ENCODE assay signal across 1 cellular context in the genomic region with DNA sequence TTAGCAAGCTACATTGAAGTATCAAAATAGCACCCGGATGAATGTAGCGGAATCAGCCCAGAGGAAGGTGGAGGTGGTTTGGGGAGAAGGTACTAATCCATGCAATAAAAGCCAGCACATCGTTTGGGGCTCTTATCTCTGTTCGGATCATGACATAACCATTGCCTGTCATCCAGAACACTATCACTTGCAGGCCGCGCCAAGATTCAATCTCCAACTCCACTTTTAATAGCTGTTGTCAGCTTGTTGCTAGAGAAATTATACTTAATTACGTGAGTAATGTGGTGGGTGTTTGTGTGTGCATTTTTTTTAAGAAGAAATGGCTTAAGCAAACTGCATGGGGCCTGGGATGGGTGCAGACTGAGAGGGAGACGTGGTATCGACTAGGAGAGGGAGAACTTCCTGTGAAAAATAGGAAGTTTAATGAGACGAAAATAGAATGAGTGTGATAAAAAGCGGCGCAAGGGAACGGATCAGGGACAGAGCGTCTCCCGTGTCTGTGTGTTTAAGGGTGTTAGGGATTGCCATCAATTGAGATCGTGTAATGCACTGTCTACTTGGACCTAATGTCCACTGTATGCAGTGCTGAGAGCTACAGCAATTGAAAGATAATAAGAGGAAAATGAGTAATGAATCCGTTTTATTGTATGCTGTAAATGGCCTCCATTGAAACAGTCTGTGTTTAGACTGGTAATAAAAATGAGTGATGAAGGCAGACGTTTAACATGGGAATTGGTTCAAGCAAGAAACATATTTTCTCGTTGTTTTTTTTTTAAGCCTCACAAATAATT.
TF ChIP-seq lines count a peak whose summit lies in the region.

No MANE protein-coding gene starts in this region.

TF ChIP-seq in HEK293, 187 proteins besides CTCF, POLR2A, EP300 and RAD21 (continued from another document and continues in another):
- TF ChIP-seq, protein P1, sequence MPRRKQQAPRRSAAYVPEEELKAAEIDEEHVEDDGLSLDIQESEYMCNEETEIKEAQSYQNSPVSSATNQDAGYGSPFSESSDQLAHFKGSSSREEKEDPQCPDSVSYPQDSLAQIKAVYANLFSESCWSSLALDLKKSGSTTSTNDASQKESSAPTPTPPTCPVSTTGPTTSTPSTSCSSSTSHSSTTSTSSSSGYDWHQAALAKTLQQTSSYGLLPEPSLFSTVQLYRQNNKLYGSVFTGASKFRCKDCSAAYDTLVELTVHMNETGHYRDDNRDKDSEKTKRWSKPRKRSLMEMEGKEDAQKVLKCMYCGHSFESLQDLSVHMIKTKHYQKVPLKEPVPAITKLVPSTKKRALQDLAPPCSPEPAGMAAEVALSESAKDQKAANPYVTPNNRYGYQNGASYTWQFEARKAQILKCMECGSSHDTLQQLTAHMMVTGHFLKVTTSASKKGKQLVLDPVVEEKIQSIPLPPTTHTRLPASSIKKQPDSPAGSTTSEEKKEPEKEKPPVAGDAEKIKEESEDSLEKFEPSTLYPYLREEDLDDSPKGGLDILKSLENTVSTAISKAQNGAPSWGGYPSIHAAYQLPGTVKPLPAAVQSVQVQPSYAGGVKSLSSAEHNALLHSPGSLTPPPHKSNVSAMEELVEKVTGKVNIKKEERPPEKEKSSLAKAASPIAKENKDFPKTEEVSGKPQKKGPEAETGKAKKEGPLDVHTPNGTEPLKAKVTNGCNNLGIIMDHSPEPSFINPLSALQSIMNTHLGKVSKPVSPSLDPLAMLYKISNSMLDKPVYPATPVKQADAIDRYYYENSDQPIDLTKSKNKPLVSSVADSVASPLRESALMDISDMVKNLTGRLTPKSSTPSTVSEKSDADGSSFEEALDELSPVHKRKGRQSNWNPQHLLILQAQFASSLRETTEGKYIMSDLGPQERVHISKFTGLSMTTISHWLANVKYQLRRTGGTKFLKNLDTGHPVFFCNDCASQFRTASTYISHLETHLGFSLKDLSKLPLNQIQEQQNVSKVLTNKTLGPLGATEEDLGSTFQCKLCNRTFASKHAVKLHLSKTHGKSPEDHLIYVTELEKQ (tag by site-specific recombination; IDR thresholded peaks at IDR 0.05; ENCODE audit: borderline replicate concordance) = peak; percentile 66; the same call in 1 of the 2 replicates
- TF ChIP-seq, protein P2, sequence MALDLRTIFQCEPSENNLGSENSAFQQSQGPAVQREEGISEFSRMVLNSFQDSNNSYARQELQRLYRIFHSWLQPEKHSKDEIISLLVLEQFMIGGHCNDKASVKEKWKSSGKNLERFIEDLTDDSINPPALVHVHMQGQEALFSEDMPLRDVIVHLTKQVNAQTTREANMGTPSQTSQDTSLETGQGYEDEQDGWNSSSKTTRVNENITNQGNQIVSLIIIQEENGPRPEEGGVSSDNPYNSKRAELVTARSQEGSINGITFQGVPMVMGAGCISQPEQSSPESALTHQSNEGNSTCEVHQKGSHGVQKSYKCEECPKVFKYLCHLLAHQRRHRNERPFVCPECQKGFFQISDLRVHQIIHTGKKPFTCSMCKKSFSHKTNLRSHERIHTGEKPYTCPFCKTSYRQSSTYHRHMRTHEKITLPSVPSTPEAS (tag by site-specific recombination; IDR thresholded peaks at IDR 0.05) = peak; percentile 42
- no peak for TF ChIP-seq ZNF426 (tag by site-specific recombination; IDR thresholded peaks at IDR 0.05)
- peak; percentile 65; the same call in 1 of the 2 replicates for TF ChIP-seq ZNF394 (tag by site-specific recombination; IDR thresholded peaks at IDR 0.05; ENCODE audit: borderline replicate concordance)
- TF ChIP-seq ZNF677 (tag by site-specific recombination; IDR thresholded peaks at IDR 0.05) = no peak
- TF ChIP-seq SALL2 (tag by site-specific recombination; IDR thresholded peaks at IDR 0.05; ENCODE audit: borderline replicate concordance) = no peak
- TF ChIP-seq, protein P3, sequence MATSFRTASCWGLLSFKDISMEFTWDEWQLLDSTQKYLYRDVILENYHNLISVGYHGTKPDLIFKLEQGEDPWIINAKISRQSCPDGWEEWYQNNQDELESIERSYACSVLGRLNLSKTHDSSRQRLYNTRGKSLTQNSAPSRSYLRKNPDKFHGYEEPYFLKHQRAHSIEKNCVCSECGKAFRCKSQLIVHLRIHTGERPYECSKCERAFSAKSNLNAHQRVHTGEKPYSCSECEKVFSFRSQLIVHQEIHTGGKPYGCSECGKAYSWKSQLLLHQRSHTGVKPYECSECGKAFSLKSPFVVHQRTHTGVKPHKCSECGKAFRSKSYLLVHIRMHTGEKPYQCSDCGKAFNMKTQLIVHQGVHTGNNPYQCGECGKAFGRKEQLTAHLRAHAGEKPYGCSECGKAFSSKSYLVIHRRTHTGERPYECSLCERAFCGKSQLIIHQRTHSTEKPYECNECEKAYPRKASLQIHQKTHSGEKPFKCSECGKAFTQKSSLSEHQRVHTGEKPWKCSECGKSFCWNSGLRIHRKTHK (tag by site-specific recombination; IDR thresholded peaks at IDR 0.05) = no peak
- 0 out of 2 replicates have a peak, but pooled peaks have one; percentile 21 for TF ChIP-seq ZNF558 (tag by site-specific recombination; IDR thresholded peaks at IDR 0.05)
- TF ChIP-seq, protein P4, sequence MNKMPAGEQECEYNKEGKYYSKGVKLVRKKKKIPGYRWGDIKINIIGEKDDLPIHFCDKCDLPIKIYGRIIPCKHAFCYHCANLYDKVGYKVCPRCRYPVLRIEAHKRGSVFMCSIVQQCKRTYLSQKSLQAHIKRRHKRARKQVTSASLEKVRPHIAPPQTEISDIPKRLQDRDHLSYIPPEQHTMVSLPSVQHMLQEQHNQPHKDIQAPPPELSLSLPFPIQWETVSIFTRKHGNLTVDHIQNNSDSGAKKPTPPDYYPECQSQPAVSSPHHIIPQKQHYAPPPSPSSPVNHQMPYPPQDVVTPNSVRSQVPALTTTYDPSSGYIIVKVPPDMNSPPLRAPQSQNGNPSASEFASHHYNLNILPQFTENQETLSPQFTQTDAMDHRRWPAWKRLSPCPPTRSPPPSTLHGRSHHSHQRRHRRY (tag by site-specific recombination; IDR thresholded peaks at IDR 0.05) = no peak
- peak; percentile 70; the same call in 1 of the 2 replicates for TF ChIP-seq GFI1B (tag by site-specific recombination; IDR thresholded peaks at IDR 0.05)
- peak; percentile 75 for TF ChIP-seq ZNF629 (tag by site-specific recombination; IDR thresholded peaks at IDR 0.05)
- no peak for TF ChIP-seq ZNF433 (tag by site-specific recombination; IDR thresholded peaks at IDR 0.05; ENCODE audit: low read depth)
- TF ChIP-seq SETDB1 (IDR thresholded peaks at IDR 0.05; ENCODE audit: insufficient read length, low read length) = no peak
- TF ChIP-seq, protein P5, sequence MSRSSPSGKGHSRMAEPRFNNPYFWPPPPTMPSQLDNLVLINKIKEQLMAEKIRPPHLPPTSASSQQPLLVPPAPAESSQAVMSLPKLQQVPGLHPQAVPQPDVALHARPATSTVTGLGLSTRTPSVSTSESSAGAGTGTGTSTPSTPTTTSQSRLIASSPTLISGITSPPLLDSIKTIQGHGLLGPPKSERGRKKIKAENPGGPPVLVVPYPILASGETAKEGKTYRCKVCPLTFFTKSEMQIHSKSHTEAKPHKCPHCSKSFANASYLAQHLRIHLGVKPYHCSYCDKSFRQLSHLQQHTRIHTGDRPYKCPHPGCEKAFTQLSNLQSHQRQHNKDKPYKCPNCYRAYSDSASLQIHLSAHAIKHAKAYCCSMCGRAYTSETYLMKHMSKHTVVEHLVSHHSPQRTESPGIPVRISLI (tag by site-specific recombination; IDR thresholded peaks at IDR 0.05) = peak; percentile 86
- TF ChIP-seq ZXDB (tag by site-specific recombination; IDR thresholded peaks at IDR 0.05) = peak; percentile 60
- TF ChIP-seq ZNF658 (tag by site-specific recombination; IDR thresholded peaks at IDR 0.05) = no peak
- peak; percentile 66; the same call in 1 of the 2 replicates for TF ChIP-seq ZNF423 (tag by site-specific recombination; IDR thresholded peaks at IDR 0.05)
- TF ChIP-seq ZBTB20 (tag by site-specific recombination; IDR thresholded peaks at IDR 0.05) = peak; percentile 23; the same call in 1 of the 2 replicates
- TF ChIP-seq EGR2 (tag by site-specific recombination; IDR thresholded peaks at IDR 0.05; ENCODE audit: low read depth) = no peak
- TF ChIP-seq ZNF626 (tag by site-specific recombination; IDR thresholded peaks at IDR 0.05) = no peak
- TF ChIP-seq ZNF223 (tag by site-specific recombination; IDR thresholded peaks at IDR 0.05) = no peak
- TF ChIP-seq, protein P6, sequence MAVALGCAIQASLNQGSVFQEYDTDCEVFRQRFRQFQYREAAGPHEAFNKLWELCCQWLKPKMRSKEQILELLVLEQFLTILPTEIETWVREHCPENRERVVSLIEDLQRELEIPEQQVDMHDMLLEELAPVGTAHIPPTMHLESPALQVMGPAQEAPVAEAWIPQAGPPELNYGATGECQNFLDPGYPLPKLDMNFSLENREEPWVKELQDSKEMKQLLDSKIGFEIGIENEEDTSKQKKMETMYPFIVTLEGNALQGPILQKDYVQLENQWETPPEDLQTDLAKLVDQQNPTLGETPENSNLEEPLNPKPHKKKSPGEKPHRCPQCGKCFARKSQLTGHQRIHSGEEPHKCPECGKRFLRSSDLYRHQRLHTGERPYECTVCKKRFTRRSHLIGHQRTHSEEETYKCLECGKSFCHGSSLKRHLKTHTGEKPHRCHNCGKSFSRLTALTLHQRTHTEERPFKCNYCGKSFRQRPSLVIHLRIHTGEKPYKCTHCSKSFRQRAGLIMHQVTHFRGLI (tag by site-specific recombination; IDR thresholded peaks at IDR 0.05) = peak; percentile 47; the same call in 1 of the 2 replicates
- no peak for TF ChIP-seq ZNF585B (tag by site-specific recombination; IDR thresholded peaks at IDR 0.05)
- peak; percentile 54 for TF ChIP-seq GLIS1 (tag by site-specific recombination; IDR thresholded peaks at IDR 0.05)
- peak; percentile 58 for TF ChIP-seq WT1 (tag by site-specific recombination; IDR thresholded peaks at IDR 0.05)
- 0 out of 2 replicates have a peak, but pooled peaks have one; percentile 15 for TF ChIP-seq GLIS2 (tag by site-specific recombination; IDR thresholded peaks at IDR 0.05)
- TF ChIP-seq, protein P7, sequence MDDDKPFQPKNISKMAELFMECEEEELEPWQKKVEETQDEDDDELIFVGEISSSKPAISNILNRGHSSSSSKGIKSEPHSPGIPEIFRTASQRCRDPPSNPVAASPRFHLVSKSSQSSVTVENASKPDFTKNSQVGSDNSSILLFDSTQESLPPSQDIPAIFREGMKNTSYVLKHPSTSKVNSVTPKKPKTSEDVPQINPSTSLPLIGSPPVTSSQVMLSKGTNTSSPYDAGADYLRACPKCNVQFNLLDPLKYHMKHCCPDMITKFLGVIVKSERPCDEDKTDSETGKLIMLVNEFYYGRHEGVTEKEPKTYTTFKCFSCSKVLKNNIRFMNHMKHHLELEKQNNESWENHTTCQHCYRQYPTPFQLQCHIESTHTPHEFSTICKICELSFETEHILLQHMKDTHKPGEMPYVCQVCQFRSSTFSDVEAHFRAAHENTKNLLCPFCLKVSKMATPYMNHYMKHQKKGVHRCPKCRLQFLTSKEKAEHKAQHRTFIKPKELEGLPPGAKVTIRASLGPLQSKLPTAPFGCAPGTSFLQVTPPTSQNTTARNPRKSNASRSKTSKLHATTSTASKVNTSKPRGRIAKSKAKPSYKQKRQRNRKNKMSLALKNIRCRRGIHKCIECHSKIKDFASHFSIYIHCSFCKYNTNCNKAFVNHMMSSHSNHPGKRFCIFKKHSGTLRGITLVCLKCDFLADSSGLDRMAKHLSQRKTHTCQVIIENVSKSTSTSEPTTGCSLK (tag by site-specific recombination; IDR thresholded peaks at IDR 0.05) = no peak
- TF ChIP-seq ZNF140 (tag by site-specific recombination; IDR thresholded peaks at IDR 0.05) = no peak
- TF ChIP-seq, protein P8, sequence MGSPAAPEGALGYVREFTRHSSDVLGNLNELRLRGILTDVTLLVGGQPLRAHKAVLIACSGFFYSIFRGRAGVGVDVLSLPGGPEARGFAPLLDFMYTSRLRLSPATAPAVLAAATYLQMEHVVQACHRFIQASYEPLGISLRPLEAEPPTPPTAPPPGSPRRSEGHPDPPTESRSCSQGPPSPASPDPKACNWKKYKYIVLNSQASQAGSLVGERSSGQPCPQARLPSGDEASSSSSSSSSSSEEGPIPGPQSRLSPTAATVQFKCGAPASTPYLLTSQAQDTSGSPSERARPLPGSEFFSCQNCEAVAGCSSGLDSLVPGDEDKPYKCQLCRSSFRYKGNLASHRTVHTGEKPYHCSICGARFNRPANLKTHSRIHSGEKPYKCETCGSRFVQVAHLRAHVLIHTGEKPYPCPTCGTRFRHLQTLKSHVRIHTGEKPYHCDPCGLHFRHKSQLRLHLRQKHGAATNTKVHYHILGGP (tag by site-specific recombination; IDR thresholded peaks at IDR 0.05) = 0 out of 2 replicates have a peak, but pooled peaks have one; percentile 34
- TF ChIP-seq ZNF335 (tag by site-specific recombination; conservative IDR thresholded peaks at IDR 0.05) = no peak; the same call in none of the 2 replicates
- TF ChIP-seq, protein P9, sequence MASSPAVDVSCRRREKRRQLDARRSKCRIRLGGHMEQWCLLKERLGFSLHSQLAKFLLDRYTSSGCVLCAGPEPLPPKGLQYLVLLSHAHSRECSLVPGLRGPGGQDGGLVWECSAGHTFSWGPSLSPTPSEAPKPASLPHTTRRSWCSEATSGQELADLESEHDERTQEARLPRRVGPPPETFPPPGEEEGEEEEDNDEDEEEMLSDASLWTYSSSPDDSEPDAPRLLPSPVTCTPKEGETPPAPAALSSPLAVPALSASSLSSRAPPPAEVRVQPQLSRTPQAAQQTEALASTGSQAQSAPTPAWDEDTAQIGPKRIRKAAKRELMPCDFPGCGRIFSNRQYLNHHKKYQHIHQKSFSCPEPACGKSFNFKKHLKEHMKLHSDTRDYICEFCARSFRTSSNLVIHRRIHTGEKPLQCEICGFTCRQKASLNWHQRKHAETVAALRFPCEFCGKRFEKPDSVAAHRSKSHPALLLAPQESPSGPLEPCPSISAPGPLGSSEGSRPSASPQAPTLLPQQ (tag by site-specific recombination; IDR thresholded peaks at IDR 0.05) = 0 out of 2 replicates have a peak, but pooled peaks have one; percentile 9
- TF ChIP-seq ZNF24 (tag by site-specific recombination; IDR thresholded peaks at IDR 0.05) = peak; percentile 75; the same call in 1 of the 2 replicates
- TF ChIP-seq ZNF311 (tag by site-specific recombination; IDR thresholded peaks at IDR 0.05; ENCODE audit: borderline replicate concordance) = no peak
- no peak for TF ChIP-seq ZNF670 (tag by site-specific recombination; IDR thresholded peaks at IDR 0.05; ENCODE audit: low read depth)
- no peak for TF ChIP-seq YY2 (tag by site-specific recombination; IDR thresholded peaks at IDR 0.05)
- no peak for TF ChIP-seq ZNF404 (tag by site-specific recombination; IDR thresholded peaks at IDR 0.05)
- TF ChIP-seq, protein P10, sequence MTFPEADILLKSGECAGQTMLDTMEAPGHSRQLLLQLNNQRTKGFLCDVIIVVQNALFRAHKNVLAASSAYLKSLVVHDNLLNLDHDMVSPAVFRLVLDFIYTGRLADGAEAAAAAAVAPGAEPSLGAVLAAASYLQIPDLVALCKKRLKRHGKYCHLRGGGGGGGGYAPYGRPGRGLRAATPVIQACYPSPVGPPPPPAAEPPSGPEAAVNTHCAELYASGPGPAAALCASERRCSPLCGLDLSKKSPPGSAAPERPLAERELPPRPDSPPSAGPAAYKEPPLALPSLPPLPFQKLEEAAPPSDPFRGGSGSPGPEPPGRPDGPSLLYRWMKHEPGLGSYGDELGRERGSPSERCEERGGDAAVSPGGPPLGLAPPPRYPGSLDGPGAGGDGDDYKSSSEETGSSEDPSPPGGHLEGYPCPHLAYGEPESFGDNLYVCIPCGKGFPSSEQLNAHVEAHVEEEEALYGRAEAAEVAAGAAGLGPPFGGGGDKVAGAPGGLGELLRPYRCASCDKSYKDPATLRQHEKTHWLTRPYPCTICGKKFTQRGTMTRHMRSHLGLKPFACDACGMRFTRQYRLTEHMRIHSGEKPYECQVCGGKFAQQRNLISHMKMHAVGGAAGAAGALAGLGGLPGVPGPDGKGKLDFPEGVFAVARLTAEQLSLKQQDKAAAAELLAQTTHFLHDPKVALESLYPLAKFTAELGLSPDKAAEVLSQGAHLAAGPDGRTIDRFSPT (tag by site-specific recombination; IDR thresholded peaks at IDR 0.05) = peak; percentile 84
- no peak for TF ChIP-seq ZSCAN16 (tag by site-specific recombination; IDR thresholded peaks at IDR 0.05)
- TF ChIP-seq ZNF350 (tag by site-specific recombination; IDR thresholded peaks at IDR 0.05) = no peak
